ENCODE assay signal across 8 cellular contexts in genomic region chr11:124717421-124717785, GRCh38. TPM values are rescaled to one million over a fixed set of nuclear protein-coding genes. Genes with fewer than 3 reads are reported as not detected.
DNase-seq lines count a peak whose midpoint lies in the region; ATAC-seq and TF ChIP-seq lines count a peak whose summit lies in the region.

No MANE protein-coding gene starts in this region.

- H3K27ac ChIP-seq in thyroid gland, result no peak overlapping the region

- no peak overlapping the region for H3K4me3 Mint-ChIP-seq in activated naive CD4-positive, alpha-beta T cell treated with anti-CD3 and anti-CD28 coated beads, Interleukin-2, amount 10 ng/mL, durations not matched to agents 7 days and 5 days

- DNase-seq in MG63 (peak; percentile 5), fibroblast of the aortic adventitia (ENCODE audit: low read depth) (peak; percentile 45), retina (peak; percentile 13), thyroid gland (no peak), cerebellar cortex (ENCODE audit: low spot score) (no peak)
- no peak for DNase-seq in activated naive CD4-positive, alpha-beta T cell treated with anti-CD3 and anti-CD28 coated beads, Interleukin-2, amount 10 ng/mL, durations not matched to agents 7 days and 5 days

- TF ChIP-seq POLR2A in thyroid gland (IDR thresholded peaks at IDR 0.05), result no peak

- 68 to 73% methylated on average over 7 of the region's 7 CpGs for WGBS in thyroid gland, 2 donors

- H3K4me3 ChIP-seq in MG63 (no peak overlapping the region; the same call in 1 of the 2 replicates), fibroblast of the aortic adventitia (ENCODE audit: low read depth, low read length) (peak overlapping the region; percentile 54), thyroid gland (replicated peaks in 1 of 3) (peak overlapping the region in 1 of 3 donors; percentile 11)

- H3K36me3 Mint-ChIP-seq in activated naive CD4-positive, alpha-beta T cell treated with anti-CD3 and anti-CD28 coated beads, Interleukin-2, amount 10 ng/mL, durations not matched to agents 7 days and 5 days, result no peaks in the 10 kb centered on the region

- H3K27me3 ChIP-seq in MG63 (peaks cover 20% of the 10 kb centered on the region), thyroid gland (no peaks in the 10 kb centered on the region)

- CTCF ChIA-PET in activated naive CD4-positive, alpha-beta T cell treated with anti-CD3 and anti-CD28 coated beads, Interleukin-2, amount 10 ng/mL, durations not matched to agents 7 days and 5 days (lab: Charles Lee), result interaction anchor here (1.1 kb wide), 1 partner anchor 19 kb away, joined by 3 read pairs; no protein-coding TSS in a partner anchor

- peaks cover 5% of the 10 kb centered on the region in 2 donors for H3K4me1 ChIP-seq in thyroid gland

- no peaks in the 10 kb centered on the region for H3K9me3 Mint-ChIP-seq in activated naive CD4-positive, alpha-beta T cell treated with anti-CD3 and anti-CD28 coated beads, Interleukin-2, amount 10 ng/mL, durations not matched to agents 7 days and 5 days

- no peaks in the 10 kb centered on the region for H3K9me3 ChIP-seq in MG63
- no peaks in the 10 kb centered on the region for H3K9me3 ChIP-seq in thyroid gland

- H3K27me3 Mint-ChIP-seq in activated naive CD4-positive, alpha-beta T cell treated with anti-CD3 and anti-CD28 coated beads, Interleukin-2, amount 10 ng/mL, durations not matched to agents 7 days and 5 days, result peaks cover 59% of the 10 kb centered on the region

- intact Hi-C loops in thyroid gland (cut with DNase I), result no loop called here

- peaks cover 15% of the 10 kb centered on the region for H3K4me1 Mint-ChIP-seq in activated naive CD4-positive, alpha-beta T cell treated with anti-CD3 and anti-CD28 coated beads, Interleukin-2, amount 10 ng/mL, durations not matched to agents 7 days and 5 days

- peak; percentile 54 for ATAC-seq in GM19438 (IDR thresholded peaks at IDR 0.05; ENCODE audit: low read depth, unreplicated experiment)
- ATAC-seq in HG03039 (IDR thresholded peaks at IDR 0.05; ENCODE audit: unreplicated experiment), result no peak

- no peak overlapping the region for H3K27ac Mint-ChIP-seq in activated naive CD4-positive, alpha-beta T cell treated with anti-CD3 and anti-CD28 coated beads, Interleukin-2, amount 10 ng/mL, durations not matched to agents 7 days and 5 days

- no peak for TF ChIP-seq CTCF in fibroblast of the aortic adventitia (IDR thresholded peaks at IDR 0.05; ENCODE audit: insufficient read depth, low read length)
- no peak for TF ChIP-seq CTCF in thyroid gland (IDR thresholded peaks at IDR 0.05)

- H3K36me3 ChIP-seq in MG63, result no peaks in the 10 kb centered on the region
- no peaks in the 10 kb centered on the region for H3K36me3 ChIP-seq in thyroid gland

RNA-seq across cellular contexts. Expression of gene NRGN, which starts 22.3 kb away (rescaled TPM):
- total RNA-seq in MG63 (2014; rRNA removed; shearing (Covaris generic); ENCODE audit: low replicate concordance), result 0.23 TPM in 1 of 2 replicates, not detected in the other
- total RNA-seq in fibroblast of the aortic adventitia (ENCODE audit: low replicate concordance), result 0.27 and 0.33 TPM in 2 replicates
- total RNA-seq in thyroid gland, result 1 to 10 TPM in 3 of 4 donors, under 1 TPM in 1; 0.40 to 3.6 (median 2.7) TPM

RNA-seq across cellular contexts. Expression of gene VSIG2, which starts 34.7 kb away (rescaled TPM):
- not detected in 2 replicates for total RNA-seq in MG63 (2014; rRNA removed; shearing (Covaris generic); ENCODE audit: low replicate concordance)
- not detected in 2 replicates for total RNA-seq in fibroblast of the aortic adventitia (ENCODE audit: low replicate concordance)
- total RNA-seq in thyroid gland, result 10 to 100 TPM; 23.7 to 54.5 (median 28.8) TPM

RNA-seq across cellular contexts. Expression of gene SPA17, which starts 43.7 kb away (rescaled TPM):
- 19.0 and 32.4 TPM in 2 replicates for total RNA-seq in MG63 (2014; rRNA removed; shearing (Covaris generic); ENCODE audit: low replicate concordance)
- total RNA-seq in fibroblast of the aortic adventitia (ENCODE audit: low replicate concordance) (3.9 and 9.1 TPM in 2 replicates), thyroid gland (10 to 100 TPM; 13.8 to 25.2 (median 23.6) TPM)

RNA-seq across cellular contexts. Expression of gene SIAE, which starts 43.9 kb away (rescaled TPM):
- 2.8 and 4.6 TPM in 2 replicates for total RNA-seq in MG63 (2014; rRNA removed; shearing (Covaris generic); ENCODE audit: low replicate concordance)
- total RNA-seq in fibroblast of the aortic adventitia (ENCODE audit: low replicate concordance) (14.6 and 15.1 TPM in 2 replicates), thyroid gland (10 to 100 TPM; 33.9 to 52.5 (median 41.6) TPM)

RNA-seq across cellular contexts. Expression of gene ESAM, which starts 44.7 kb away (rescaled TPM):
- total RNA-seq in MG63 (2014; rRNA removed; shearing (Covaris generic); ENCODE audit: low replicate concordance), result not detected in 2 replicates
- total RNA-seq in fibroblast of the aortic adventitia (ENCODE audit: low replicate concordance) (0.36 and 1.5 TPM in 2 replicates), thyroid gland (100 to 1,000 TPM; 188 to 294 (median 243) TPM)

Comparison
In these comparisons a context has a peak if more than half of its experiments do, and no peak if none do; other contexts are left out.
1. DNase-seq: peak in MG63 (single experiment), fibroblast of the aortic adventitia (single experiment) and retina (single experiment); none in thyroid gland (0 of 2), cerebellar cortex (single experiment) and activated naive CD4-positive, alpha-beta T cell treated with anti-CD3 and anti-CD28 coated beads, Interleukin-2, amount 10 ng/mL, durations not matched to agents 7 days and 5 days (single experiment).
2. RNA of gene VSIG2, which starts 34.7 kb away (total RNA-seq): 23.7 to 54.5 TPM in thyroid gland; not detected in MG63 and not detected in fibroblast of the aortic adventitia; every median in the first group is over 10 times any median in the second.